ENCODE assay signal across 26 cellular contexts in genomic region chr16:88503771-88504488, GRCh38. TPM values are rescaled to one million over a fixed set of nuclear protein-coding genes. Genes with fewer than 3 reads are reported as not detected.
DNase-seq lines count a peak whose midpoint lies in the region; ATAC-seq, FAIRE-seq and TF ChIP-seq lines count a peak whose summit lies in the region.
"Had no signal": no experiment of that assay in that cellular context is flagged by ENCODE, and none has a peak within 500 bp of the region (broad histone marks: within the 10 kb centered on the region; RNA-seq: fewer than 3 reads in every experiment).

No MANE protein-coding gene starts in this region.

- H3K4me2 ChIP-seq in HepG2 (ENCODE audit: low read depth, low read length), result peak overlapping the region; percentile 88

- intact Hi-C loops in Caco-2 (cut with micrococcal nuclease; ENCODE audit: unreplicated experiment) (no loop called here), HepG2 (cut with micrococcal nuclease; ENCODE audit: unreplicated experiment) (loop anchor here (2.0 kb wide), 1 partner anchor 59 kb away; no protein-coding TSS in a partner anchor)
- intact Hi-C loops in activated CD8-positive, alpha-beta T cell treated with anti-CD3 and anti-CD28 coated beads for 36 hours (cut with micrococcal nuclease), result no loop called here

- peak; percentile 67 for FAIRE-seq in HepG2 (lab: Jason Lieb, UNC)

- in situ Hi-C loops in HepG2 (cut with HindIII; ENCODE audit: extremely low pct_ligation_motif_present, low pct_unique_long_range_greater_than_20kb), result loop anchor here (10.0 kb wide), 1 partner anchor 49 kb away; the partner anchor contains the start of gene ZFPM1
- in situ Hi-C loops in GM13977 (cut with MboI; ENCODE audit: low pct_unique_long_range_greater_than_20kb, low sequenced_read_pairs, unreplicated experiment), result no loop called here

- H3K36me3 ChIP-seq in Caco-2 (ENCODE audit: control insufficient read depth, insufficient read depth, low read length), result peaks cover 3% of the 10 kb centered on the region
- 0 out of 5 replicates have a peak, but pooled peaks cover 3 to 5% of the 10 kb centered on the region in 2 experiments for H3K36me3 ChIP-seq in HepG2 (replicated peaks in 1 of 2; ENCODE audit: control insufficient read depth in 1 of 2, insufficient read depth in 2 of 2, low read length in 2 of 2)
- H3K36me3 ChIP-seq: ascending aorta, cardiac muscle cell, right atrium auricular region, tibial artery had no signal

- 45% methylated on average over 8 of the region's 13 CpGs for WGBS in HepG2 (ENCODE audit: low lambda C conversion rate)

- CTCF ChIA-PET in Caco-2 (lab: Charles Lee) (interaction anchor here (0.6 to 1.0 kb wide), 2 partner anchors 16 to 68 kb away, joined by 3 to 9 read pairs; no protein-coding TSS in a partner anchor), HepG2 (lab: Yijun Ruan, JAX; ENCODE audit: low intra/inter-chr PET ratio, low total read pairs) (interaction anchor here (2.2 to 2.4 kb wide), 2 partner anchors 15 to 61 kb away, joined by 17 to 34 read pairs; no protein-coding TSS in a partner anchor)
- CTCF ChIA-PET in activated CD8-positive, alpha-beta T cell treated with anti-CD3 and anti-CD28 coated beads for 36 hours (lab: Charles Lee), result interaction anchor here (1.0 to 1.4 kb wide), 4 partner anchors 13 to 65 kb away, joined by 3 to 7 read pairs (median 4); no protein-coding TSS in a partner anchor

- H3K27me3 ChIP-seq in Caco-2 (replicated peaks; ENCODE audit: control insufficient read depth, insufficient read depth, low read length) (no peaks in the 10 kb centered on the region), HepG2 (ENCODE audit: control insufficient read depth in 1 of 2, insufficient read depth in 2 of 2, low read length in 2 of 2) (no peaks in the 10 kb centered on the region)
- H3K27me3 ChIP-seq: ascending aorta, cardiac muscle cell, right atrium auricular region had no signal

- TF ChIP-seq EP300 in HepG2 (IDR thresholded peaks at IDR 0.05; ENCODE audit: low read depth in 2 of 2, low read length in 2 of 2), result peak in 1 of 2 experiments; percentile 72; a peak in 2 of 4 replicates
- no peak for TF ChIP-seq EP300 in HepG2 (CRISPR knock-in tag; IDR thresholded peaks at IDR 0.05; ENCODE audit: borderline replicate concordance)

- peak overlapping the region; percentile 76 for H3K27ac Mint-ChIP-seq in Caco-2 (ENCODE audit: unreplicated experiment)
- peak overlapping the region; percentile 6 for H3K27ac Mint-ChIP-seq in activated CD8-positive, alpha-beta T cell treated with anti-CD3 and anti-CD28 coated beads for 36 hours
- H3K27ac Mint-ChIP-seq in stimulated activated effector memory CD8-positive, alpha-beta T cell treated with anti-CD3 and anti-CD28 coated beads, Interleukin-12 subunit alpha, Interleukin-12 subunit beta, amount 100 ng/mL, for 72 hours, result peak overlapping the region; percentile 37
- H3K27ac Mint-ChIP-seq: activated CD4-positive, alpha-beta T cell treated with anti-CD3 and anti-CD28 coated beads, Interleukin-2, amount 10 ng/mL, durations not matched to agents 24 days and 14 days; activated naive CD8-positive, alpha-beta T cell treated with anti-CD3 and anti-CD28 coated beads, Interleukin-2, amount 10 ng/mL, durations not matched to agents 7 days and 5 days had no signal

- H4K20me1 ChIP-seq in HepG2 (ENCODE audit: insufficient read depth, low read length), result no peaks in the 10 kb centered on the region

- H3K4me1 Mint-ChIP-seq in Caco-2 (ENCODE audit: low read depth, unreplicated experiment), result peaks cover 30% of the 10 kb centered on the region
- H3K4me1 Mint-ChIP-seq in activated CD8-positive, alpha-beta T cell treated with anti-CD3 and anti-CD28 coated beads for 36 hours (ENCODE audit: low read depth), result peaks cover 14% of the 10 kb centered on the region
- peaks cover 11% of the 10 kb centered on the region for H3K4me1 Mint-ChIP-seq in stimulated activated effector memory CD8-positive, alpha-beta T cell treated with anti-CD3 and anti-CD28 coated beads, Interleukin-12 subunit alpha, Interleukin-12 subunit beta, amount 100 ng/mL, for 72 hours
- H3K4me1 Mint-ChIP-seq: activated naive CD8-positive, alpha-beta T cell treated with anti-CD3 and anti-CD28 coated beads, Interleukin-2, amount 10 ng/mL, durations not matched to agents 7 days and 5 days had no signal

- H3K9me3 Mint-ChIP-seq in Caco-2 (ENCODE audit: unreplicated experiment), result no peaks in the 10 kb centered on the region
- H3K9me3 Mint-ChIP-seq in activated CD8-positive, alpha-beta T cell treated with anti-CD3 and anti-CD28 coated beads for 36 hours, result no peaks in the 10 kb centered on the region
- no peaks in the 10 kb centered on the region for H3K9me3 Mint-ChIP-seq in stimulated activated effector memory CD8-positive, alpha-beta T cell treated with anti-CD3 and anti-CD28 coated beads, Interleukin-12 subunit alpha, Interleukin-12 subunit beta, amount 100 ng/mL, for 72 hours
- H3K9me3 Mint-ChIP-seq: activated CD4-positive, alpha-beta T cell treated with anti-CD3 and anti-CD28 coated beads, Interleukin-2, amount 10 ng/mL, durations not matched to agents 24 days and 14 days; activated naive CD8-positive, alpha-beta T cell treated with anti-CD3 and anti-CD28 coated beads, Interleukin-2, amount 10 ng/mL, durations not matched to agents 7 days and 5 days; IgD-negative memory B cell; neural crest cell had no signal

- no peak for TF ChIP-seq RAD21 in HepG2 (CRISPR knock-in tag; IDR thresholded peaks at IDR 0.05)

- DNase-seq in Caco-2 (peak; percentile 57 to 74), HepG2 (ENCODE audit: low spot score) (peak; percentile 57), NCI-H2196 treated with DMSO at 0.1 percent for 48 hours (lab: John Stamatoyannopoulos, UW; ENCODE audit: unreplicated experiment) (no peak), GM13977 (ENCODE audit: low spot score) (no peak)
- no peak for DNase-seq in activated CD8-positive, alpha-beta T cell treated with anti-CD3 and anti-CD28 coated beads for 36 hours
- DNase-seq in stimulated activated effector memory CD8-positive, alpha-beta T cell treated with anti-CD3 and anti-CD28 coated beads, Interleukin-12 subunit alpha, Interleukin-12 subunit beta, amount 100 ng/mL, for 72 hours (ENCODE audit: low spot score in 2 of 2), result no peak
- DNase-seq: activated CD4-positive, alpha-beta T cell treated with anti-CD3 and anti-CD28 coated beads, Interleukin-2, amount 10 ng/mL, durations not matched to agents 24 days and 14 days; activated effector memory CD4-positive, alpha-beta T cell treated with Interleukin-2 at 50 U/mL for 16 hours; activated naive CD8-positive, alpha-beta T cell treated with anti-CD3 and anti-CD28 coated beads, Interleukin-2, amount 10 ng/mL, durations not matched to agents 7 days and 5 days; activated T-cell treated with anti-CD3 and anti-CD28 coated beads, Interleukin-2, amount 50 U/mL, for 1 hour; C1 segment of cervical spinal cord; effector memory CD4-positive, alpha-beta T cell; NCI-H1048; NCI-H1694; NCI-H446; stimulated activated CD4-positive, alpha-beta T cell treated with anti-CD3 and anti-CD28 coated beads, Interleukin-1b, Interleukin-23, amount 100 ng/mL, for 48 hours; T1000; tibial artery had no signal

- TF ChIP-seq CTCF in Caco-2 (IDR thresholded peaks at IDR 0.05; ENCODE audit: insufficient read depth in 1 of 2, low read depth in 1 of 2, low read length in 1 of 2, severe bottlenecking in 1 of 2, unreplicated experiment in 1 of 2) (no peak), HepG2 (CRISPR knock-in tag; IDR thresholded peaks at IDR 0.05) (no peak), GM13977 (IDR thresholded peaks at IDR 0.05; ENCODE audit: extremely low read depth, insufficient read depth, missing control alignments) (no peak)
- TF ChIP-seq CTCF in activated CD8-positive, alpha-beta T cell treated with anti-CD3 and anti-CD28 coated beads for 36 hours (IDR thresholded peaks at IDR 0.05), result no peak

- H3K36me3 Mint-ChIP-seq in Caco-2 (ENCODE audit: insufficient read depth, unreplicated experiment), result peaks cover 54% of the 10 kb centered on the region
- H3K36me3 Mint-ChIP-seq in activated CD8-positive, alpha-beta T cell treated with anti-CD3 and anti-CD28 coated beads for 36 hours (ENCODE audit: low read depth), result no peaks in the 10 kb centered on the region
- peaks cover 22% of the 10 kb centered on the region for H3K36me3 Mint-ChIP-seq in stimulated activated effector memory CD8-positive, alpha-beta T cell treated with anti-CD3 and anti-CD28 coated beads, Interleukin-12 subunit alpha, Interleukin-12 subunit beta, amount 100 ng/mL, for 72 hours
- H3K36me3 Mint-ChIP-seq: activated naive CD8-positive, alpha-beta T cell treated with anti-CD3 and anti-CD28 coated beads, Interleukin-2, amount 10 ng/mL, durations not matched to agents 7 days and 5 days; IgD-negative memory B cell had no signal

- H3K27me3 Mint-ChIP-seq in Caco-2 (ENCODE audit: insufficient read depth, unreplicated experiment), result no peaks in the 10 kb centered on the region
- no peaks in the 10 kb centered on the region for H3K27me3 Mint-ChIP-seq in activated CD8-positive, alpha-beta T cell treated with anti-CD3 and anti-CD28 coated beads for 36 hours
- H3K27me3 Mint-ChIP-seq: activated CD4-positive, alpha-beta T cell treated with anti-CD3 and anti-CD28 coated beads, Interleukin-2, amount 10 ng/mL, durations not matched to agents 24 days and 14 days; activated naive CD8-positive, alpha-beta T cell treated with anti-CD3 and anti-CD28 coated beads, Interleukin-2, amount 10 ng/mL, durations not matched to agents 7 days and 5 days; IgD-negative memory B cell had no signal

- TF ChIP-seq POLR2A in HepG2 (IDR thresholded peaks at IDR 0.05; ENCODE audit: insufficient read depth in 1 of 2, low read depth in 2 of 2, low read length in 2 of 2), result no peak

- H3K4me1 ChIP-seq in Caco-2, result peaks cover 59% of the 10 kb centered on the region
- peaks cover 62% of the 10 kb centered on the region for H3K4me1 ChIP-seq in HepG2 (ENCODE audit: insufficient read depth, low read length)
- H3K4me1 ChIP-seq: ascending aorta, tibial artery had no signal

- H3K9me3 ChIP-seq in Caco-2 (no peaks in the 10 kb centered on the region), HepG2 (ENCODE audit: low read length) (no peaks in the 10 kb centered on the region)
- H3K9me3 ChIP-seq: ascending aorta, right atrium auricular region, tibial artery had no signal

- peak overlapping the region; percentile 92 for H3K27ac ChIP-seq in HepG2 (ENCODE audit: extremely low read length, insufficient read depth, low read length)
- H3K27ac ChIP-seq: ascending aorta, coronary artery, right atrium auricular region, tibial artery, VCaP had no signal

- BruUV-seq in Caco-2 (replicated peaks; lab: Mats Ljungman, UMichigan) (no TSS peak), HepG2 (replicated peaks; lab: Mats Ljungman, UMichigan) (no TSS peak)

- H3K4me3 Mint-ChIP-seq in Caco-2 (ENCODE audit: unreplicated experiment), result no peak overlapping the region
- no peak overlapping the region for H3K4me3 Mint-ChIP-seq in activated CD8-positive, alpha-beta T cell treated with anti-CD3 and anti-CD28 coated beads for 36 hours
- no peak overlapping the region for H3K4me3 Mint-ChIP-seq in stimulated activated effector memory CD8-positive, alpha-beta T cell treated with anti-CD3 and anti-CD28 coated beads, Interleukin-12 subunit alpha, Interleukin-12 subunit beta, amount 100 ng/mL, for 72 hours
- H3K4me3 Mint-ChIP-seq: activated CD4-positive, alpha-beta T cell treated with anti-CD3 and anti-CD28 coated beads, Interleukin-2, amount 10 ng/mL, durations not matched to agents 24 days and 14 days; activated naive CD8-positive, alpha-beta T cell treated with anti-CD3 and anti-CD28 coated beads, Interleukin-2, amount 10 ng/mL, durations not matched to agents 7 days and 5 days; neural crest cell had no signal

- H3K4me3 ChIP-seq in Caco-2 (ENCODE audit: low read depth, low read length) (no peak overlapping the region), HepG2 (replicated peaks in 1 of 3; ENCODE audit: insufficient read depth in 1 of 3, low read depth in 2 of 3, low read length in 3 of 3) (peak overlapping the region in 1 of 3 experiments; percentile 56; a peak in 2 of 6 replicates)
- H3K4me3 ChIP-seq: ascending aorta, cardiac muscle cell, coronary artery, right atrium auricular region, tibial artery had no signal

- H3K9ac ChIP-seq in HepG2 (ENCODE audit: insufficient read depth, low read depth, low read length), result peak overlapping the region; percentile 73

- no peak overlapping the region for H2AFZ ChIP-seq in HepG2 (ENCODE audit: low read length)

- ATAC-seq in activated CD8-positive, alpha-beta T cell treated with anti-CD3 and anti-CD28 coated beads for 36 hours, result no peak
- ATAC-seq in HepG2 (peak; percentile 11), HG03159 (IDR thresholded peaks at IDR 0.05; ENCODE audit: unreplicated experiment) (no peak)
- ATAC-seq in stimulated activated effector memory CD8-positive, alpha-beta T cell treated with anti-CD3 and anti-CD28 coated beads, Interleukin-12 subunit alpha, Interleukin-12 subunit beta, amount 100 ng/mL, for 72 hours, result no peak

- POLR2A ChIA-PET in Caco-2 (lab: Charles Lee) (interaction anchor here (0.6 kb wide), 1 partner anchor 49 kb away, joined by 4 read pairs; no protein-coding TSS in a partner anchor), HepG2 (lab: Yijun Ruan, JAX) (interaction anchor here (0.7 to 8.4 kb wide), 8 partner anchors 13 to 66 kb away, joined by 3 to 370 read pairs (median 12); partner anchors contain the start of genes ZC3H18 and ZFPM1)
- POLR2A ChIA-PET in activated CD8-positive, alpha-beta T cell treated with anti-CD3 and anti-CD28 coated beads for 36 hours (lab: Charles Lee), result interaction anchor here (1.2 kb wide), 1 partner anchor 43 kb away, joined by 3 read pairs; no protein-coding TSS in a partner anchor

- no peaks in the 10 kb centered on the region for H3K79me2 ChIP-seq in HepG2 (ENCODE audit: insufficient read depth, low read length)

RNA-seq across cellular contexts. Expression of gene ZFPM1, which starts 50.9 kb away (rescaled TPM):
- 24.1 and 25.9 TPM in 2 replicates for total RNA-seq in Caco-2 (2022)
- total RNA-seq in activated CD8-positive, alpha-beta T cell treated with anti-CD3 and anti-CD28 coated beads for 36 hours, result 10 to 100 TPM; 15.0 to 18.0 TPM
- 3.4 and 3.8 TPM in 2 replicates for total RNA-seq in HepG2 (2016; rRNA removed; fragmentation: Illumina TruSeq; extraction: Trizol)
- total RNA-seq in HepG2 (2016; cell fraction: cytosol; rRNA removed; fragmentation: Illumina TruSeq; extraction: Trizol; ENCODE audit: low read depth), result 0.81 and 2.1 TPM in 2 replicates
- 3.4 and 3.9 TPM in 2 replicates for total RNA-seq in HepG2 (2016; cell fraction: insoluble cytoplasmic fraction; rRNA removed; fragmentation: Illumina TruSeq; extraction: Trizol)
- total RNA-seq in HepG2 (2016; cell fraction: membrane; rRNA removed; fragmentation: Illumina TruSeq; extraction: Trizol), result 3.4 and 4.3 TPM in 2 replicates
- total RNA-seq in HepG2 (2016; cell fraction: nucleus; rRNA removed; fragmentation: Illumina TruSeq; extraction: Trizol), result 3.4 and 6.6 TPM in 2 replicates
- polyA plus RNA-seq in HepG2 (2011; rRNA removed), result 1.3 and 1.7 TPM in 2 replicates
- polyA plus RNA-seq in HepG2 (2011; cell fraction: cytosol; rRNA removed), result 0.79 and 1.3 TPM in 2 replicates
- 7.1 and 7.6 TPM in 2 replicates for polyA plus RNA-seq in HepG2 (2011; cell fraction: nucleus; rRNA removed)
- 7.2 and 7.6 TPM in 2 replicates for polyA plus RNA-seq in HepG2 (2012)
- 1.2 TPM in 2 replicates for polyA plus RNA-seq in HepG2 (2016; cell fraction: cytosol; fragmentation: Illumina TruSeq; extraction: Trizol; ENCODE audit: low read depth)
- 3.7 and 8.7 TPM in 2 replicates for polyA plus RNA-seq in HepG2 (2016; cell fraction: insoluble cytoplasmic fraction; fragmentation: Illumina TruSeq; extraction: Trizol; ENCODE audit: low read depth)
- polyA plus RNA-seq in HepG2 (2016; cell fraction: membrane; fragmentation: Illumina TruSeq; extraction: Trizol; ENCODE audit: low read depth), result 2.7 and 4.8 TPM in 2 replicates
- polyA plus RNA-seq in HepG2 (2016; cell fraction: nucleus; fragmentation: Illumina TruSeq; extraction: Trizol; ENCODE audit: insufficient read depth, low read depth), result 14.0 and 14.3 TPM in 2 replicates
- polyA minus RNA-seq in HepG2 (2011; rRNA and poly(A)+ RNA removed; ENCODE audit: low replicate concordance), result 0.98 and 4.2 TPM in 2 replicates
- 2.7 and 6.6 TPM in 2 replicates for polyA minus RNA-seq in HepG2 (2011; cell fraction: cytosol; rRNA and poly(A)+ RNA removed)
- polyA minus RNA-seq in HepG2 (2011; cell fraction: nucleus; rRNA and poly(A)+ RNA removed), result 5.0 and 7.5 TPM in 2 replicates

Comparison
In these comparisons a context has a peak if more than half of its experiments do, and no peak if none do; other contexts are left out.
1. DNase-seq: peak in Caco-2 (2 of 2) and HepG2 (single experiment); none in activated CD8-positive, alpha-beta T cell treated with anti-CD3 and anti-CD28 coated beads for 36 hours (single experiment), stimulated activated effector memory CD8-positive, alpha-beta T cell treated with anti-CD3 and anti-CD28 coated beads, Interleukin-12 subunit alpha, Interleukin-12 subunit beta, amount 100 ng/mL, for 72 hours (0 of 2), NCI-H2196 treated with DMSO at 0.1 percent for 48 hours (single experiment) and GM13977 (single experiment).
2. H3K27ac Mint-ChIP-seq: peak in every context shown above with its lines; median percentile 76 in Caco-2; 37 in stimulated activated effector memory CD8-positive, alpha-beta T cell treated with anti-CD3 and anti-CD28 coated beads, Interleukin-12 subunit alpha, Interleukin-12 subunit beta, amount 100 ng/mL, for 72 hours; 6 in activated CD8-positive, alpha-beta T cell treated with anti-CD3 and anti-CD28 coated beads for 36 hours.